ENCODE assay signal across 8 cellular contexts in the genomic region with DNA sequence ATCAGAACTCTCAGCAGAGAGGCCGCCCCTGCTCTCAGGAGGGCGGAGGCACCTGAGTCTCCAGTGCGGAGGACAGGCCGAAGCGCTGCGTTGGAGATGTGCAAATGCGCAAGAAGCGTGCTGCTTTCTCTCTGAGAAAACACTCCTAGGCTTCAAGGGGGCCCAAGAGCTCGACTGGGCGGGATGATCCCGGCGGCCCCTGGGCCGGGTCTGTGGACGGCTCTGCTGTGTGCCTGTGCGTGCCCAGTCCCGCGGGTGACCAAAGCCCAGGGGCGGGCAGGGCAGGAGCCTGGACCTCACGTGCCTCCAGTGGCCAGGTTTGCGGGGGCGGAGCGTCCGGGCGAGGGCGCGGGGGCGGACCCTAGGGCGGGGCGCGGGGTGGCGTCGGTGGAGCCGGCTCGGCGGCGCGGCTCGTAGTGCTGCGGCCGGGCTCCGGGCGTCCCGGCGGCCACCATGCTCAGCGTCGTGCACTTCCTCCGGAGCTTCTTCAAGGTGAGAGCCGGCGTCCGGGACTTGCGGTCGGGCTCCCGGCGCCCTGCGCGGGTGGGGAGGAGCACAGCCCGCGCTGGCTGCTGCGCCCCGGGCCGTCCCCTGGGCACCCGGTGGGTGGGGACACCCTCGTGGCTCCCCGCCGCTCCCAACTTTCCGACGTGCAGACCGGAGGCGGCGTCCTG. TPM values are rescaled to one million over a fixed set of nuclear protein-coding genes. Genes with fewer than 3 reads are reported as not detected.
DNase-seq lines count a peak whose midpoint lies in the region; ATAC-seq and TF ChIP-seq lines count a peak whose summit lies in the region.

A gene with protein sequence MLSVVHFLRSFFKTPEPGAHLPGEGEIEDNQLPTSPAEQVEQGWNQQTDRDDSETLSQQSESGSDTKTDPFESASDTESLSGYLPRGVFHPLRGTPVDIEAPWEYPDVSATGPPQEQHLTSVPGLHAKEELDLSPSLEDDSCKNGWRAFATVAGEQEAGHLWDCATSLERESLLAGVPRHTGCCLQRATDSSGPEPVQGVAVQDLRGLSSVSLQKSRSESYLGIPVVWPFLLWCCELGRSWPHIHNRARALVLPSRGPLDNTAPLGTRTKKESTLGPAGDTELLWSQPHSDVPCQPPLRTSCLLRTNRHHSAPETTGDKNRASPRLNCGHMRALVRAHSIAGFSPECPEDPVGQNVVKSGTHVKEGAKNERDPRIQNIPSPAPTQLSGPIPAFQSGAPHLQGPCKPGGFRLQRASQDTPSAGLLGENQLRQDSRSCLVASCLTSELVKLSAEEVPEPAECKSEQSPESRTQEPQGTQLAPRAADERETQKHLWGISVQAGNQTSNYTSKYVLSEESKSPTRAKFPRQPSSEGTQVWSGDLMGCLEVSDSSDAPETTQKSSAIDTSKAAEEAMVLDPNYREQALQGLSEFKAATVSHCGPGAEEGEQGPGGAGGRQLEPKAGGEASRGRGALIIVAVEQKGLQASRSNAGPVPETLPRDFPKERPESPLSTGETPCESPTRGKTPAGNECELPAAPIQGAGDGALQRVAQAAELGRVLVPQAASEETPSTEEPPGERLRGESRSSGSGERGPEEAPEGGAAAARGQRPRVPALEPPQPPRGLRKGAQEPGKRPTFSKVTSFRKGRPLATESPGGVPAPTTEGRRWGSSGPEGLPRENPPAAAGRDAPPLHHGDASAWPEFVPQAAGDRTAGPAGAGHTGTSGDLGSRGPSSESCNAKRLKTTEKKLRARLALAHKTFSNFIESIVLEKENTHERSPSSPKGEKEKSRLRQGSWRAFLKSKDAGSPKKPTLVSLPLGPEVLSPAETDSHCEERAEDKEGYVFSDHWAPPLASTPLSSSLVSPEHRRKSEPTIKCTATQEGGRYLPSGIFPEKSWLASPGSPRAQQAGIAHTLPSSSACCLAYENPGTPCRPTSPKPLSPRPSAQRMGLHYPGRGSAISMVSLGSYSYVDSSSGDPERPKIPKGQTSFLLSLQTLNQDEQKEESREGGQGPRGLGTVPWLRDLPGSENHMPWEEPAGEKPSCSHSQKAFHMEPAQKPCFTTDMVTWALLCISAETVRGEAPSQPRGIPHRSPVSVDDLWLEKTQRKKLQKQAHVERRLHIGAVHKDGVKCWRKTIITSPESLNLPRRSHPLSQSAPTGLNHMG (N-terminal part only) (plus strand): TSS at position 414 of the 674 bp plus-strand sequence. CDS start 40 bp downstream, at position 454.

- H3K36me3 ChIP-seq in esophagus (ENCODE audit: control insufficient read depth in 2 of 2, insufficient read depth in 2 of 2, low read length in 1 of 2) (no peaks in the 10 kb centered on the region), neural progenitor cell (no peaks in the 10 kb centered on the region)

- H3K27ac ChIP-seq in esophagus (ENCODE audit: low read depth in 2 of 2, low read length in 1 of 2): peak within 1 kb of the TSS; percentile 57 to 66
- no peak within 1 kb of the TSS for H3K27ac ChIP-seq in neural progenitor cell

- peak within 1 kb of the TSS; percentile 100 for H3K4me2 ChIP-seq in neural progenitor cell

- peaks cover 28% of the 10 kb centered on the region for H3K27me3 Mint-ChIP-seq in neural progenitor cell (ENCODE audit: insufficient read depth, low read depth)

- peaks cover 11% of the 10 kb centered on the region for H3F3A ChIP-seq in neural progenitor cell (ENCODE audit: low read depth)

- peak within 1 kb of the TSS; percentile 77 for H3K4me3 Mint-ChIP-seq in neural progenitor cell

- peaks cover 42% of the 10 kb centered on the region for H3K4me1 Mint-ChIP-seq in neural progenitor cell

- H3K27me3 ChIP-seq in esophagus (ENCODE audit: control insufficient read depth in 1 of 2, insufficient read depth in 2 of 2, low read length in 2 of 2) (no peaks in the 10 kb centered on the region), neural progenitor cell (peaks cover 25% of the 10 kb centered on the region)

- H3K4me3 ChIP-seq in esophagus (ENCODE audit: low read depth in 1 of 2, low read length in 2 of 2): peak within 1 kb of the TSS; percentile 66 to 81
- peak within 1 kb of the TSS; percentile 83 for H3K4me3 ChIP-seq in neural progenitor cell

- peak; percentile 52 for ATAC-seq in GM21825 (IDR thresholded peaks at IDR 0.05; ENCODE audit: unreplicated experiment)
- ATAC-seq in SK-N-SH treated with all-trans-retinoic acid at 6 μM for 48 hours: peak; percentile 33
- ATAC-seq in GM21367 (IDR thresholded peaks at IDR 0.05; ENCODE audit: unreplicated experiment): no peak

- H2AFZ ChIP-seq in neural progenitor cell (replicated peaks): peak within 1 kb of the TSS; percentile 85

- H4K20me1 ChIP-seq in neural progenitor cell (ENCODE audit: low read depth): no peaks in the 10 kb centered on the region

- H3K4me1 ChIP-seq in esophagus (ENCODE audit: control insufficient read depth in 2 of 2, insufficient read depth in 2 of 2, low read length in 1 of 2): peaks cover 0 to 6% of the 10 kb centered on the region in 2 donors
- peaks cover 33% of the 10 kb centered on the region for H3K4me1 ChIP-seq in neural progenitor cell

- in situ Hi-C loops in Caki2 (cut with HindIII; ENCODE audit: low pct_unique_long_range_greater_than_20kb, low sequenced_read_pairs): no loop called here

- WGBS in esophagus, 2 donors: 3 to 7% methylated on average over 46 to 70 of the region's 70 CpGs

- H3K36me3 Mint-ChIP-seq in neural progenitor cell: no peaks in the 10 kb centered on the region

- DNase-seq in Caki2 (ENCODE audit: low read depth) (peak; percentile 66), neural progenitor cell (ENCODE audit: low spot score) (peak; percentile 90), Kasumi-1 (lab: John Stamatoyannopoulos, UW) (no peak), NCI-H1436 treated with DMSO at 0.1 percent for 48 hours (lab: John Stamatoyannopoulos, UW) (no peak)

- H3K79me2 ChIP-seq in neural progenitor cell (ENCODE audit: low read depth): peaks cover 7% of the 10 kb centered on the region

- no peak for TF ChIP-seq CTCF in neural progenitor cell (IDR thresholded peaks at IDR 0.05)

- no peak within 1 kb of the TSS for H3K9ac ChIP-seq in neural progenitor cell

- no peaks in the 10 kb centered on the region for H3K9me3 ChIP-seq in esophagus (ENCODE audit: control insufficient read depth in 2 of 2, insufficient read depth in 1 of 2, low read depth in 1 of 2, low read length in 1 of 2)
- no peaks in the 10 kb centered on the region for H3K9me3 ChIP-seq in neural progenitor cell (ENCODE audit: low read depth)

- H3K27ac Mint-ChIP-seq in neural progenitor cell: no peak within 1 kb of the TSS

- no peaks in the 10 kb centered on the region for H3K9me3 Mint-ChIP-seq in neural progenitor cell

TF ChIP-seq in SK-N-SH treated with all-trans-retinoic acid at 6 μM for 48 hours, 23 proteins besides CTCF, POLR2A, EP300 and RAD21:
- TF ChIP-seq BACH2 (CRISPR knock-in tag; IDR thresholded peaks at IDR 0.05; ENCODE audit: borderline replicate concordance): no peak
- TF ChIP-seq CSDC2 (CRISPR knock-in tag; IDR thresholded peaks at IDR 0.05): no peak
- no peak for TF ChIP-seq ISL1 (CRISPR knock-in tag; IDR thresholded peaks at IDR 0.05)
- no peak for TF ChIP-seq ESRRG (CRISPR knock-in tag; IDR thresholded peaks at IDR 0.05)
TF ChIP-seq in SK-N-SH treated with all-trans-retinoic acid at 6 μM for 48 hours: peak in this region for 0.

RNA-seq across cellular contexts. Expression of the gene that starts here (rescaled TPM):
- 5.9 and 7.8 TPM in 2 replicates for total RNA-seq in Caki2 (2014; rRNA removed; shearing (Covaris generic); ENCODE audit: low replicate concordance)
- polyA plus RNA-seq in esophagus: 10 to 100 TPM; 32.2 to 98.9 TPM
- total RNA-seq in neural progenitor cell (ENCODE audit: low replicate concordance): 22.8 and 44.8 TPM in 2 replicates

Comparison
In these comparisons a context has a peak if more than half of its experiments do, and no peak if none do; other contexts are left out.
1. DNase-seq: peak in Caki2 (single experiment) and neural progenitor cell (single experiment); none in Kasumi-1 (0 of 2) and NCI-H1436 treated with DMSO at 0.1 percent for 48 hours (single experiment).